26 cellular contexts compared by ENCODE assay signal in genomic region chr3:4332574-4332973, GRCh38.
"Had no signal": no experiment of that assay in that cellular context is flagged by ENCODE, and none has a peak within 500 bp of the region (broad histone marks: within the 10 kb centered on the region; RNA-seq: fewer than 3 reads in every experiment).

No MANE protein-coding gene starts in this region.

- DNase-seq: Karpas-422, KG1, MG63, NCI-H1092, NCI-H1105 treated with DMSO at 0.1 percent for 48 hours, NCI-H1417 treated with DMSO at 0.1 percent for 48 hours, NCI-H146, NCI-H1694 treated with DMSO at 0.1 percent for 48 hours, NCI-H1930, NCI-H2081 treated with DMSO at 0.1 percent for 48 hours, NCI-H2171, NCI-H226, NCI-H446, NCI-H510A, NCI-H524 treated with DMSO at 0.1 percent for 48 hours, NCI-H69, NCI-H774, PC-3, SHP77, SK-N-SH, SW 1271, T-cell had no signal

- H3K4me3 Mint-ChIP-seq: T-cell had no signal

- H3K9ac ChIP-seq: SK-N-SH had no signal

- H3K4me3 ChIP-seq: MG63 had no signal

- FAIRE-seq: HTR-8/SVneo had no signal

- H3K36me3 ChIP-seq: MG63 had no signal

- H3K27me3 ChIP-seq: MG63 had no signal

- H3K9me3 ChIP-seq: MG63, SK-N-SH had no signal

- ATAC-seq: Panc1, PC-3, T-cell had no signal

- H3K4me1 Mint-ChIP-seq: T-cell had no signal

- H3K27ac Mint-ChIP-seq: T-cell had no signal

- H3K4me2 ChIP-seq: SK-N-SH had no signal

- H3K27ac ChIP-seq: HL-60, RWPE1 had no signal

- H3K27me3 Mint-ChIP-seq: T-cell had no signal
